ENCODE assay signal across 8 cellular contexts in the genomic region with DNA sequence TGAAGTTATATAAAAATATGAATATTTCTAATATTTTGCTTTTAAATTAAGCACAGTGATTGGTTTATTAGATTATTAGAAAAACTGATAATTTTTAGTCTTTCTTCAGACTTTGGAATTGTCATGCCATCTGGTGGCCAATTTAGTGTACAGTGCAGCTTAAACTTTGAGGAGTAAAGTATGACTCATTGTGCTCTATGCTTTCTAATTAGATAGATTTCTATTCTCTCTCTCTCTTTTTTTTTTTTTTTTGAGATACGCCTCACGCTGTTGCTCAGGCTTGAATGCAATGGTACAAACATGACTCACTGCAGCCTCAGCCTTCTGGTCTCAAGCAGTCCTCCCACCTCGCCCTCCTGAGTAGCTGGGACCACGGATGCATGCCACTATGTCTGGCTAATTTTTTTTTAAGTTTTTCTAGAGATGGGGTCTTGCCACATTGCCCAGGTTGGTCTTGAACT. TPM values are rescaled to one million over a fixed set of nuclear protein-coding genes. Genes with fewer than 3 reads are reported as not detected.
DNase-seq lines count a peak whose midpoint lies in the region; ATAC-seq, FAIRE-seq and TF ChIP-seq lines count a peak whose summit lies in the region.

No MANE protein-coding gene starts in this region.

- peak; percentile 80 for ATAC-seq in stimulated activated naive B cell treated with anti-CD40 and anti-IgM and Interleukin-4, amounts not matched to agents 10 μg/mL and 1 μg/mL and 100 μg/mL, for 72 hours (replicated peaks)

- no peaks in the 10 kb centered on the region for H3K27me3 ChIP-seq in colonic mucosa

- H3K9me3 ChIP-seq in colonic mucosa: no peaks in the 10 kb centered on the region

- H3K27me3 Mint-ChIP-seq in stimulated activated naive B cell treated with anti-CD40 and anti-IgM and Interleukin-4, amounts not matched to agents 10 μg/mL and 1 μg/mL and 100 μg/mL, for 72 hours: no peaks in the 10 kb centered on the region

- intact Hi-C loops in colonic mucosa (cut with DNase I): no loop called here

- peak; percentile 74 for TF ChIP-seq CTCF in colonic mucosa (IDR thresholded peaks at IDR 0.05)

- H3K36me3 ChIP-seq in colonic mucosa: peaks cover 5% of the 10 kb centered on the region

- FAIRE-seq in HTR-8/SVneo (lab: Jason Lieb, UNC): no peak

- DNase-seq in DMS 273 (lab: John Stamatoyannopoulos, UW; ENCODE audit: unreplicated experiment): peak; percentile 48
- DNase-seq in DMS 273 treated with DMSO at 0.1 percent for 48 hours (lab: John Stamatoyannopoulos, UW): no peak
- DNase-seq in HTR-8/SVneo (ENCODE audit: insufficient read length, low spot score): peak; percentile 55
- peak; percentile 31 for DNase-seq in T1000 (lab: John Stamatoyannopoulos, UW)
- peak; percentile 29 for DNase-seq in colonic mucosa
- peak; percentile 84 to 87 for DNase-seq in lung microvascular endothelial cell (ENCODE audit: low read depth in 2 of 2)
- DNase-seq in stimulated activated naive B cell treated with anti-CD40 and anti-IgM and Interleukin-4, amounts not matched to agents 10 μg/mL and 1 μg/mL and 100 μg/mL, for 72 hours: no peak
- no peak for DNase-seq in SK-N-DZ (ENCODE audit: low spot score)

- H3K4me1 ChIP-seq in colonic mucosa: no peaks in the 10 kb centered on the region

- H3K4me3 Mint-ChIP-seq in stimulated activated naive B cell treated with anti-CD40 and anti-IgM and Interleukin-4, amounts not matched to agents 10 μg/mL and 1 μg/mL and 100 μg/mL, for 72 hours: no peak overlapping the region

- H3K36me3 Mint-ChIP-seq in stimulated activated naive B cell treated with anti-CD40 and anti-IgM and Interleukin-4, amounts not matched to agents 10 μg/mL and 1 μg/mL and 100 μg/mL, for 72 hours: peaks cover 7 to 8% of the 10 kb centered on the region in 2 donors

- H3K4me3 ChIP-seq in colonic mucosa: no peak overlapping the region

- no peaks in the 10 kb centered on the region for H3K9me3 Mint-ChIP-seq in stimulated activated naive B cell treated with anti-CD40 and anti-IgM and Interleukin-4, amounts not matched to agents 10 μg/mL and 1 μg/mL and 100 μg/mL, for 72 hours

- H3K27ac Mint-ChIP-seq in stimulated activated naive B cell treated with anti-CD40 and anti-IgM and Interleukin-4, amounts not matched to agents 10 μg/mL and 1 μg/mL and 100 μg/mL, for 72 hours: no peak overlapping the region

- no peak overlapping the region for H3K27ac ChIP-seq in colonic mucosa

- no peak overlapping the region for H3K9ac ChIP-seq in colonic mucosa (ENCODE audit: low read depth in 2 of 2, low read length in 2 of 2)

- peaks cover 2 to 5% of the 10 kb centered on the region in 2 donors for H3K4me1 Mint-ChIP-seq in stimulated activated naive B cell treated with anti-CD40 and anti-IgM and Interleukin-4, amounts not matched to agents 10 μg/mL and 1 μg/mL and 100 μg/mL, for 72 hours

RNA-seq across cellular contexts. Expression of gene GPR21, which starts 42.1 kb away (rescaled TPM):
- total RNA-seq in colonic mucosa: 1 to 10 TPM in 1 of 2 donors, under 1 TPM in 1; 0.35 to 1.2 TPM
- 0.44 and 0.60 TPM in 2 replicates for total RNA-seq in lung microvascular endothelial cell
- not detected in 2 replicates for polyA plus RNA-seq in SK-N-DZ (2014; cell fraction: cytosol; rRNA removed)
- polyA plus RNA-seq in SK-N-DZ (2014; cell fraction: nucleus; rRNA removed): not detected in 2 replicates

RNA-seq across cellular contexts. Expression of gene RABGAP1, which starts 50.6 kb away (rescaled TPM):
- total RNA-seq in colonic mucosa (10 to 100 TPM; 40.9 to 49.4 TPM), lung microvascular endothelial cell (30.3 and 35.5 TPM in 2 replicates)
- 20.5 and 25.6 TPM in 2 replicates for polyA plus RNA-seq in SK-N-DZ (2014; cell fraction: cytosol; rRNA removed)
- 20.7 and 31.6 TPM in 2 replicates for polyA plus RNA-seq in SK-N-DZ (2014; cell fraction: nucleus; rRNA removed)

Comparison
In these comparisons a context has a peak if more than half of its experiments do, and no peak if none do; other contexts are left out.
1. DNase-seq: peak in DMS 273 (single experiment), HTR-8/SVneo (single experiment), T1000 (single experiment), colonic mucosa (single experiment) and lung microvascular endothelial cell (2 of 2); none in DMS 273 treated with DMSO at 0.1 percent for 48 hours (single experiment), stimulated activated naive B cell treated with anti-CD40 and anti-IgM and Interleukin-4, amounts not matched to agents 10 μg/mL and 1 μg/mL and 100 μg/mL, for 72 hours (single experiment) and SK-N-DZ (single experiment).